1 cellular context compared by ENCODE assay signal in genomic region chr6:149888659-149889058, GRCh38.
TF ChIP-seq lines count a peak whose summit lies in the region.

No MANE protein-coding gene starts in this region.

TF ChIP-seq in IMR-90, 13 proteins besides CTCF, POLR2A, EP300 and RAD21:
- TF ChIP-seq CEBPB (IDR thresholded peaks at IDR 0.05; ENCODE audit: low read depth, low read length) = peak; percentile 54; the same call in 1 of the 2 replicates
- TF ChIP-seq USF2 (IDR thresholded peaks at IDR 0.05; ENCODE audit: low read depth, low read length) = no peak
